8 cellular contexts compared by ENCODE assay signal in genomic region chr2:101622633-101623521, GRCh38.
DNase-seq lines count a peak whose midpoint lies in the region; ATAC-seq and TF ChIP-seq lines count a peak whose summit lies in the region.

No MANE protein-coding gene starts in this region.

- POLR2A ChIA-PET in activated naive CD8-positive, alpha-beta T cell treated with anti-CD3 and anti-CD28 coated beads, Interleukin-2, amount 10 ng/mL, durations not matched to agents 7 days and 5 days (lab: Charles Lee): no interaction called here

- peaks cover 15% of the 10 kb centered on the region for H3K4me1 Mint-ChIP-seq in activated naive CD8-positive, alpha-beta T cell treated with anti-CD3 and anti-CD28 coated beads, Interleukin-2, amount 10 ng/mL, durations not matched to agents 7 days and 5 days

- no peak for TF ChIP-seq CTCF in GM10266 (IDR thresholded peaks at IDR 0.05; ENCODE audit: control insufficient read depth, insufficient read depth, low read depth, missing control alignments)
- TF ChIP-seq CTCF in psoas muscle (IDR thresholded peaks at IDR 0.05): no peak

- peak; percentile 71 for DNase-seq in GM10266 (ENCODE audit: extremely low spot score)
- no peak for DNase-seq in activated naive CD8-positive, alpha-beta T cell treated with anti-CD3 and anti-CD28 coated beads, Interleukin-2, amount 10 ng/mL, durations not matched to agents 7 days and 5 days
- no peak for DNase-seq in GOT3 (lab: John Stamatoyannopoulos, UW)
- DNase-seq in NCI-H146 (lab: John Stamatoyannopoulos, UW): no peak
- no peak for DNase-seq in HT-29 (ENCODE audit: low spot score)
- DNase-seq in psoas muscle: no peak

- ATAC-seq in GM19455 (IDR thresholded peaks at IDR 0.05; ENCODE audit: unreplicated experiment): peak; percentile 88
- peak; percentile 88 for ATAC-seq in HG03439 (IDR thresholded peaks at IDR 0.05; ENCODE audit: unreplicated experiment)
- no peak for ATAC-seq in activated naive CD8-positive, alpha-beta T cell treated with anti-CD3 and anti-CD28 coated beads, Interleukin-2, amount 10 ng/mL, durations not matched to agents 7 days and 5 days (ENCODE audit: low read depth)
- no peak for ATAC-seq in psoas muscle

- no peaks in the 10 kb centered on the region for H3K27me3 ChIP-seq in psoas muscle (ENCODE audit: insufficient read depth in 3 of 3, low read length in 2 of 3)

- H3K9me3 Mint-ChIP-seq in activated naive CD8-positive, alpha-beta T cell treated with anti-CD3 and anti-CD28 coated beads, Interleukin-2, amount 10 ng/mL, durations not matched to agents 7 days and 5 days: peaks cover 4% of the 10 kb centered on the region

- intact Hi-C loops in psoas muscle (cut with DNase I): no loop called here

- H3K27me3 Mint-ChIP-seq in activated naive CD8-positive, alpha-beta T cell treated with anti-CD3 and anti-CD28 coated beads, Interleukin-2, amount 10 ng/mL, durations not matched to agents 7 days and 5 days: peaks cover 1% of the 10 kb centered on the region

- H3K4me3 ChIP-seq in psoas muscle: no peak overlapping the region

- H3K36me3 ChIP-seq in psoas muscle (ENCODE audit: insufficient read depth in 1 of 2, low read depth in 1 of 2): no peaks in the 10 kb centered on the region

- H3K9me3 ChIP-seq in psoas muscle: no peaks in the 10 kb centered on the region

- H3K36me3 Mint-ChIP-seq in activated naive CD8-positive, alpha-beta T cell treated with anti-CD3 and anti-CD28 coated beads, Interleukin-2, amount 10 ng/mL, durations not matched to agents 7 days and 5 days: peaks cover 1% of the 10 kb centered on the region

- peak overlapping the region; percentile 7 for H3K4me3 Mint-ChIP-seq in activated naive CD8-positive, alpha-beta T cell treated with anti-CD3 and anti-CD28 coated beads, Interleukin-2, amount 10 ng/mL, durations not matched to agents 7 days and 5 days

- 65 to 73% (median 70%) methylated on average over 12 of the region's 12 CpGs for WGBS in psoas muscle, 3 donors

- H3K27ac Mint-ChIP-seq in activated naive CD8-positive, alpha-beta T cell treated with anti-CD3 and anti-CD28 coated beads, Interleukin-2, amount 10 ng/mL, durations not matched to agents 7 days and 5 days: peak overlapping the region; percentile 28

- H3K27ac ChIP-seq in psoas muscle: no peak overlapping the region

- no peaks in the 10 kb centered on the region for H3K4me1 ChIP-seq in psoas muscle

Comparison
In these comparisons a context has a peak if more than half of its experiments do, and no peak if none do; other contexts are left out.
1. ATAC-seq: peak in GM19455 (single experiment) and HG03439 (single experiment); none in activated naive CD8-positive, alpha-beta T cell treated with anti-CD3 and anti-CD28 coated beads, Interleukin-2, amount 10 ng/mL, durations not matched to agents 7 days and 5 days (single experiment) and psoas muscle (0 of 4).